ENCODE assay signal across 1 cellular context in the genomic region with DNA sequence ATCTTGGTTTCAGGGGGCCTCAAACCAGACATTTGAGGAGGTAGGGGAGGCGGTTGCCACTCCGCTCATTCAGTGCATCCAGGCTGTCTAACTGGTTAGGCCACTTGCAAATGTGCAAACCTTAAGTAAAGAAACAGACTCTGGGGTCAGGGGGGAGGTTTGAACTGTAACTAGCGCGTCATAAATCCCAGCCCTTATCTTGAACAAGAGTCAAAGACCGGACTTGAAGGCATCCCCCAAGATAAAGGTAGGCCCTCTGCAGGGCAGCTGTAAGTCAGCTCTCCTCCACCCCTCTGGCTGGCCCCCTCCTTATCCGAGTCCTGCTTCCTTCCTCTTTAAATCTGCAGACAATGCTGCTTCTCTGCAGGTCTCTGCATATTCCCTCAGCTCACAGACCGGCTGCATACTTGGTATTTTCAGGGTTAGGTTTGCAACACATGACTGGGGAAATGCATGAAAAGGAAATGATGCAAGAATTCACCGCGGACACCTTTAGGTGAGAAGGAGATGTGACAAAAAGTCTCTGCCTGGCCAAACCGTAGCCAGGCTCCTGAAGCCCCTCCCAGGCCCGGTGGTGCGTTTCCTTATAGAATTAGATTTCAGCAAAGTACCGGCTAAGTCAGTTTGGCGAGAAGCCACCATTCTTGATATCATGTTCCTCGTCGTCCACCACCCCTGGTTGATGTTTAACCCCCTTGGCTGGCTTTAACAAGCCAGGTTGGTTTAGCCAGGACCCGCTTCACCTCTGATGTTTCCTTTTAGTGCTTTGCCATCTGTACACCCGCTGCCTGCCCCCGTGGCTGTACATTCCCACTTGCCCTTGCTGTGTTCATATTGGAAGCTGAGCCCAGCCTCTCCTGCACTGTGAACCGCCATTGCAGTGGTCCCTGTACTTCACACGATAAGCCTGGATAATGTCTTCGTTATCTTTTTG.
TF ChIP-seq lines count a peak whose summit lies in the region.

No MANE protein-coding gene starts in this region.

TF ChIP-seq in IMR-90, 13 proteins besides CTCF, POLR2A, EP300 and RAD21:
- TF ChIP-seq CEBPB (IDR thresholded peaks at IDR 0.05; ENCODE audit: low read depth, low read length): 0 out of 2 replicates have a peak, but pooled peaks have one; percentile 11
